ENCODE assay signal across 16 cellular contexts in the genomic region with DNA sequence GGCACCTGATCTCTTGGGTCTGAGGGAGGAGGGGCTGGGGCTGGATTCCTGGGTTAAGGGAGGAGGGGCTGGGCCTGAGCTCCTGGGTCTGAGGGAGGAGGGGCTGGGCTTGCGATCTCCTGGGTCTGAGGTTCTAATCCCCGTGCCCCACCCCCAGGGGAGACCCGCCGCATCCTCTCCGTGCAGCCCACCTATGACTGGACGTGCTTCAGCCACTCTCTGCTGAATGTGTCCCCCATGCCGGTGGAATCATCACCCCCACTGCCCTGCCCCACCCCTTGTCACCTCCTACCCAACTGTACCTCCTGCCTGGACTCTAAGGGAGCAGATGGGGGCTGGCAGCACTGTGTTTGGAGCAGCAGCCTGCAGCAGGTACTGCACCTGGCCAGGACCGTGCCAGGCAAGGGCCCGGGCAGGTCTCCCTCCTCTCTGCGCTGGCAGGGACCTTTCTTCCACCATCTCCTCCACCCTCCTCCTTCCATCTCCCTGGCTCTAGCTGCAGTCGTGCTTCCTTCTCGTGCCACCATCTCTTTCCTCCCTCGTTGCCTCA. TPM values are rescaled to one million over a fixed set of nuclear protein-coding genes. Genes with fewer than 3 reads are reported as not detected.
"Had no signal": no experiment of that assay in that cellular context is flagged by ENCODE, and none has a peak within 500 bp of the region (broad histone marks: within the 10 kb centered on the region; RNA-seq: fewer than 3 reads in every experiment).

No MANE protein-coding gene starts in this region.

- FAIRE-seq: endometrium, frontal cortex had no signal

- H3K27ac ChIP-seq: body of pancreas, coronary artery, left lung, sigmoid colon, WERI-Rb-1 had no signal

- H3K27ac Mint-ChIP-seq: activated CD8-positive, alpha-beta memory T cell treated with anti-CD3 and anti-CD28 coated beads, Interleukin-2, amount 10 ng/mL, durations not matched to agents 7 days and 5 days had no signal

- H3K27me3 ChIP-seq: body of pancreas, heart left ventricle, left lung, sigmoid colon had no signal

- H3K4me3 ChIP-seq: body of pancreas, coronary artery, heart left ventricle, left lung, sigmoid colon had no signal

- DNase-seq: activated CD4-positive, alpha-beta T cell treated with anti-CD3 and anti-CD28 coated beads, Interleukin-2, amount 50 U/mL, for 4 hours; activated CD8-positive, alpha-beta memory T cell treated with anti-CD3 and anti-CD28 coated beads, Interleukin-2, amount 10 ng/mL, durations not matched to agents 7 days and 5 days; activated naive CD8-positive, alpha-beta T cell treated with anti-CD3 and anti-CD28 coated beads, Interleukin-2, amount 10 ng/mL, durations not matched to agents 7 days and 5 days; left lung; naive thymus-derived CD8-positive, alpha-beta T cell; sigmoid colon; stimulated activated CD4-positive, alpha-beta T cell treated with anti-CD3 and anti-CD28 coated beads, Interleukin-4, amount 100 ng/mL, for 4 hours; stimulated activated naive CD4-positive, alpha-beta T cell; T-helper 2 cell; WERI-Rb-1 had no signal

- H3K9me3 ChIP-seq: body of pancreas, sigmoid colon had no signal

- H3K4me1 ChIP-seq: body of pancreas, left lung had no signal

- H3K27me3 Mint-ChIP-seq: activated CD8-positive, alpha-beta memory T cell treated with anti-CD3 and anti-CD28 coated beads, Interleukin-2, amount 10 ng/mL, durations not matched to agents 7 days and 5 days; activated naive CD8-positive, alpha-beta T cell treated with anti-CD3 and anti-CD28 coated beads, Interleukin-2, amount 10 ng/mL, durations not matched to agents 7 days and 5 days; naive thymus-derived CD8-positive, alpha-beta T cell had no signal

- H3K9me3 Mint-ChIP-seq: naive thymus-derived CD8-positive, alpha-beta T cell had no signal

- ATAC-seq: activated CD8-positive, alpha-beta memory T cell treated with anti-CD3 and anti-CD28 coated beads, Interleukin-2, amount 10 ng/mL, durations not matched to agents 7 days and 5 days; body of pancreas; heart left ventricle; naive thymus-derived CD8-positive, alpha-beta T cell had no signal

- H3K4me3 Mint-ChIP-seq: activated CD8-positive, alpha-beta memory T cell treated with anti-CD3 and anti-CD28 coated beads, Interleukin-2, amount 10 ng/mL, durations not matched to agents 7 days and 5 days; activated naive CD8-positive, alpha-beta T cell treated with anti-CD3 and anti-CD28 coated beads, Interleukin-2, amount 10 ng/mL, durations not matched to agents 7 days and 5 days had no signal

RNA-seq across cellular contexts. Expression of a gene that starts 27.1 kb away (rescaled TPM):
- total RNA-seq: activated CD8-positive, alpha-beta memory T cell treated with anti-CD3 and anti-CD28 coated beads, Interleukin-2, amount 10 ng/mL, durations not matched to agents 7 days and 5 days; activated naive CD8-positive, alpha-beta T cell treated with anti-CD3 and anti-CD28 coated beads, Interleukin-2, amount 10 ng/mL, durations not matched to agents 7 days and 5 days; body of pancreas; frontal cortex; kidney epithelial cell; naive thymus-derived CD8-positive, alpha-beta T cell; sigmoid colon had no signal

RNA-seq across cellular contexts. Expression of a gene that starts 49.9 kb away (rescaled TPM):
- total RNA-seq: body of pancreas; naive thymus-derived CD8-positive, alpha-beta T cell had no signal
- polyA plus RNA-seq: naive thymus-derived CD8-positive, alpha-beta T cell had no signal
